Comparison of ENCODE assay signal across 22 cellular contexts in genomic region chr1:178353524-178353923, GRCh38.
DNase-seq lines count a peak whose midpoint lies in the region; ATAC-seq, FAIRE-seq and TF ChIP-seq lines count a peak whose summit lies in the region.
"Had no signal": no experiment of that assay in that cellular context is flagged by ENCODE, and none has a peak within 500 bp of the region (broad histone marks: within the 10 kb centered on the region; RNA-seq: fewer than 3 reads in every experiment).

No MANE protein-coding gene starts in this region.

- H3K36me3 Mint-ChIP-seq in astrocyte (ENCODE audit: low read depth, unreplicated experiment), result peaks cover 4% of the 10 kb centered on the region
- H3K36me3 Mint-ChIP-seq: CD4-positive, alpha-beta memory T cell had no signal

- H3K79me1 ChIP-seq in trophoblast cell (ENCODE audit: low read length), result no peaks in the 10 kb centered on the region

- H3K14ac ChIP-seq in trophoblast cell (ENCODE audit: low read length), result no peak overlapping the region

- no peak overlapping the region for H3K23ac ChIP-seq in trophoblast cell (ENCODE audit: low read length)

- H4K20me1 ChIP-seq in HCT116 (ENCODE audit: insufficient read depth) (no peaks in the 10 kb centered on the region), astrocyte (ENCODE audit: insufficient read depth, low read length) (peaks cover 4% of the 10 kb centered on the region)

- H4K12ac ChIP-seq in trophoblast cell (ENCODE audit: low read depth, low read length), result no peak overlapping the region

- no peak overlapping the region for H3K18ac ChIP-seq in trophoblast cell (ENCODE audit: low read length)

- no peak overlapping the region for H4K91ac ChIP-seq in trophoblast cell (ENCODE audit: low read depth, low read length)

- H3K9me3 ChIP-seq in HCT116 (ENCODE audit: control insufficient read depth in 1 of 2, insufficient read depth in 1 of 2, low read depth in 1 of 2, low read length in 2 of 2) (no peaks in the 10 kb centered on the region), astrocyte (ENCODE audit: insufficient read depth, low read depth, low read length) (no peaks in the 10 kb centered on the region), trophoblast cell (ENCODE audit: insufficient read depth, low read depth, low read length) (no peaks in the 10 kb centered on the region)
- H3K9me3 ChIP-seq: MG63 had no signal

- 0 out of 2 replicates have a peak overlapping the region, but pooled peaks have one; percentile 13 for H3K4me2 ChIP-seq in HCT116 (ENCODE audit: low read length)
- H3K4me2 ChIP-seq in astrocyte (ENCODE audit: low read length), result no peak overlapping the region
- no peak overlapping the region for H3K4me2 ChIP-seq in trophoblast cell (ENCODE audit: low read length)

- TF ChIP-seq CTCF in HCT116 (IDR thresholded peaks at IDR 0.05 in 2 of 3, conservative IDR thresholded peaks at IDR 0.05 in 1 of 3; ENCODE audit: borderline replicate concordance in 1 of 3, insufficient read depth in 1 of 3, low read depth in 2 of 3, low read length in 2 of 3) (no peak), astrocyte (IDR thresholded peaks at IDR 0.05; ENCODE audit: insufficient read depth, low read depth, low read length) (no peak)

- H3K4ac ChIP-seq in trophoblast cell (ENCODE audit: low read depth, low read length), result no peak overlapping the region

- H2BK120ac ChIP-seq in trophoblast cell (ENCODE audit: insufficient read depth, low read length, poor library complexity), result no peak overlapping the region

- peak overlapping the region; percentile 75 for H3K27ac Mint-ChIP-seq in astrocyte (ENCODE audit: unreplicated experiment)
- H3K27ac Mint-ChIP-seq: CD4-positive, alpha-beta memory T cell; T-helper 17 cell had no signal

- H3K4me3 Mint-ChIP-seq in astrocyte (ENCODE audit: unreplicated experiment), result no peak overlapping the region
- H3K4me3 Mint-ChIP-seq: CD4-positive, alpha-beta memory T cell; T-helper 17 cell had no signal

- H3K9me2 ChIP-seq in HCT116 (ENCODE audit: insufficient read depth), result no peaks in the 10 kb centered on the region

- no TSS peak for BruUV-seq in HCT116 (replicated peaks; lab: Mats Ljungman, UMichigan)

- peaks cover 2 to 20% of the 10 kb centered on the region in 2 experiments; a peak in 2 of 4 replicates for H3K4me1 ChIP-seq in HCT116 (ENCODE audit: control insufficient read depth in 1 of 2, insufficient read depth in 2 of 2, low read length in 2 of 2)
- H3K4me1 ChIP-seq in astrocyte (ENCODE audit: insufficient read depth, low read length), result no peaks in the 10 kb centered on the region
- H3K4me1 ChIP-seq in trophoblast cell (ENCODE audit: control insufficient read depth in 1 of 2, insufficient read depth in 2 of 2, low read length in 2 of 2), result no peaks in the 10 kb centered on the region

- no peaks in the 10 kb centered on the region for H3K27me3 ChIP-seq in HCT116 (ENCODE audit: insufficient read depth, low read length)
- H3K27me3 ChIP-seq in astrocyte (ENCODE audit: insufficient read depth, low read length), result no peaks in the 10 kb centered on the region
- H3K27me3 ChIP-seq in trophoblast cell (ENCODE audit: insufficient read depth, low read length), result no peaks in the 10 kb centered on the region
- H3K27me3 ChIP-seq: MG63 had no signal

- no peak overlapping the region for H3K9ac ChIP-seq in HCT116 (ENCODE audit: low read length)
- H3K9ac ChIP-seq in astrocyte (ENCODE audit: low read length), result no peak overlapping the region
- H3K9ac ChIP-seq in trophoblast cell (ENCODE audit: low read length), result no peak overlapping the region

- no peak overlapping the region for H3K4me3 ChIP-seq in HCT116 (replicated peaks in 1 of 2; ENCODE audit: low read depth in 1 of 2, low read length in 2 of 2)
- H3K4me3 ChIP-seq in astrocyte (ENCODE audit: insufficient read depth, low read depth, low read length), result no peak overlapping the region
- H3K4me3 ChIP-seq in trophoblast cell (ENCODE audit: low read depth, low read length), result no peak overlapping the region
- H3K4me3 ChIP-seq: K562, MG63, SK-N-MC had no signal

- ATAC-seq in HCT116, result peak; percentile 50
- no peak for ATAC-seq in HG02571 (IDR thresholded peaks at IDR 0.05; ENCODE audit: unreplicated experiment)
- no peak for ATAC-seq in GM19395 (IDR thresholded peaks at IDR 0.05; ENCODE audit: unreplicated experiment)
- ATAC-seq: K562, Panc1, T-helper 17 cell had no signal

- H3K9me3 Mint-ChIP-seq in astrocyte (ENCODE audit: unreplicated experiment), result peaks cover 6% of the 10 kb centered on the region

- H3K36me3 ChIP-seq in HCT116 (ENCODE audit: control insufficient read depth in 1 of 2, insufficient read depth in 2 of 2, low read length in 2 of 2) (no peaks in the 10 kb centered on the region), astrocyte (ENCODE audit: insufficient read depth, low read length) (no peaks in the 10 kb centered on the region), trophoblast cell (ENCODE audit: control insufficient read depth in 1 of 2, insufficient read depth in 2 of 2, low read length in 2 of 2) (peaks cover 0 to 4% of the 10 kb centered on the region in 2 experiments)
- H3K36me3 ChIP-seq: MG63 had no signal

- FAIRE-seq in astrocyte (lab: Jason Lieb, UNC), result no peak
- FAIRE-seq: GM18507, K562 had no signal

- RAD21 ChIA-PET in HCT116 (lab: Charles Lee; ENCODE audit: low non-redundant PET in 1 of 2, low total read pairs in 2 of 2, uncharacterized antibody in 2 of 2, unreplicated experiment in 2 of 2), result no interaction called here

- H3K27ac ChIP-seq in HCT116 (ENCODE audit: low read depth, low read length), result no peak overlapping the region
- H3K27ac ChIP-seq in astrocyte (ENCODE audit: low read depth, low read length), result no peak overlapping the region
- no peak overlapping the region for H3K27ac ChIP-seq in trophoblast cell (ENCODE audit: low read depth, low read length)
- H3K27ac ChIP-seq: RWPE1, SK-N-MC had no signal

- no peaks in the 10 kb centered on the region for H3K27me3 Mint-ChIP-seq in astrocyte (ENCODE audit: low read depth, unreplicated experiment)
- H3K27me3 Mint-ChIP-seq: CD4-positive, alpha-beta memory T cell; T-helper 17 cell had no signal

- H3K4me1 Mint-ChIP-seq in astrocyte (ENCODE audit: low read depth, unreplicated experiment), result peaks cover 20% of the 10 kb centered on the region
- H3K4me1 Mint-ChIP-seq: CD4-positive, alpha-beta memory T cell; T-helper 17 cell had no signal

- H3K79me2 ChIP-seq in HCT116 (ENCODE audit: insufficient read depth, low read length) (no peaks in the 10 kb centered on the region), astrocyte (ENCODE audit: insufficient read depth, low read length) (peaks cover 23% of the 10 kb centered on the region), trophoblast cell (ENCODE audit: control insufficient read depth, insufficient read depth, low read length, poor library complexity) (no peaks in the 10 kb centered on the region)

- no CpG with 5 or more reads among the region's 1 CpG for WGBS in trophoblast cell (ENCODE audit: extremely low coverage, insufficient coverage, insufficient read length)

- intact Hi-C loops in HCT116 (cut with micrococcal nuclease), result no loop called here

- DNase-seq in Daoy (ENCODE audit: low read depth) (peak; percentile 3), HCT116 (ENCODE audit: low read depth, low spot score) (no peak), astrocyte (ENCODE audit: low read depth) (no peak), trophoblast cell (peak; percentile 85 to 97), HuH-7.5 (ENCODE audit: low spot score) (no peak)
- DNase-seq: C1 segment of cervical spinal cord; CD4-positive, alpha-beta memory T cell; COR-L47; H7; Kasumi-1; MG63; NCI-H2029; NCI-H526 treated with DMSO at 0.1 percent for 48 hours; SHP77 treated with DMSO at 0.1 percent for 48 hours; T-helper 17 cell had no signal

- POLR2A ChIA-PET in HCT116 (lab: Charles Lee), result no interaction called here

- H2AFZ ChIP-seq in HCT116 (ENCODE audit: low read depth, low read length, poor library complexity, severe bottlenecking) (no peak overlapping the region), astrocyte (ENCODE audit: low read depth, low read length) (no peak overlapping the region), trophoblast cell (ENCODE audit: insufficient read depth, low read length, poor library complexity) (no peak overlapping the region)

- no peak for TF ChIP-seq POLR2A in HCT116 (IDR thresholded peaks at IDR 0.05; ENCODE audit: borderline replicate concordance, extremely low read depth, insufficient read depth, insufficient read length)

- H4K8ac ChIP-seq in trophoblast cell (ENCODE audit: low read depth, low read length), result no peak overlapping the region

- H2AK5ac ChIP-seq in trophoblast cell (ENCODE audit: low read length), result no peak overlapping the region

- no peak overlapping the region for H2BK5ac ChIP-seq in trophoblast cell (ENCODE audit: low read depth, low read length, poor library complexity)

- CTCF ChIA-PET in HCT116 (lab: Charles Lee), result no interaction called here

- H2BK12ac ChIP-seq in trophoblast cell (ENCODE audit: low read length), result no peak overlapping the region

- no peak for TF ChIP-seq RAD21 in HCT116 (IDR thresholded peaks at IDR 0.05; ENCODE audit: low read depth)

TF ChIP-seq in HCT116, 20 proteins besides CTCF, POLR2A, EP300 and RAD21:
- TF ChIP-seq YY1 (IDR thresholded peaks at IDR 0.05; ENCODE audit: extremely low read depth, insufficient replicate concordance, low read depth, low read length), result no peak
- TF ChIP-seq JUND (IDR thresholded peaks at IDR 0.05), result no peak
- TF ChIP-seq EGR1 (IDR thresholded peaks at IDR 0.05; ENCODE audit: low read depth), result no peak
- TF ChIP-seq ZBTB33 (IDR thresholded peaks at IDR 0.05; ENCODE audit: extremely low read depth, insufficient replicate concordance, low read length), result no peak

Comparison
In these comparisons a context has a peak if more than half of its experiments do, and no peak if none do; other contexts are left out.
1. DNase-seq: peak in Daoy (single experiment) and trophoblast cell (2 of 2); none in HCT116 (single experiment), astrocyte (single experiment) and HuH-7.5 (single experiment).